In the genomic region with DNA sequence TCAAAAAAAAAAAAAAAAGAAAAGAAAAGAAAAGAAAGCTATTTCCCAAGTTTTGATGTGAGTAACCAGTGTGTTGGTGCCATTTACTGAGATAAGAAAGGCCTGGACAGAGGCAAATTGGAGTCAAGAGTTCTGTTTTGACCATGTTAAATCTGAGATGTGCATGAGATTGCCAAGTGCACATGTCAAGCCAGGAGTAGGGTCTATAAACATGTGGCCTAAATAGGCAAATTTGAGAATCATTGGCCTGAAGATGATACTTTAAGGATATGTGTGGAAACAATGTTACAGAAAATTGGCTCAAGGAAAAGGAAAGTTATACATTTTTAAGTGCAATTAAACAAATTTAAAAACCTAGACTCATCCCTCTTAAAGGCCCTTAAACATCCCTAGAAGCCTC, we compare ENCODE assay signal across 1 cellular context.
TF ChIP-seq lines count a peak whose summit lies in the region.

No MANE protein-coding gene starts in this region.

TF ChIP-seq in HepG2, 621 proteins besides CTCF, POLR2A, EP300 and RAD21 (continued from another document):
- TF ChIP-seq, protein P1, sequence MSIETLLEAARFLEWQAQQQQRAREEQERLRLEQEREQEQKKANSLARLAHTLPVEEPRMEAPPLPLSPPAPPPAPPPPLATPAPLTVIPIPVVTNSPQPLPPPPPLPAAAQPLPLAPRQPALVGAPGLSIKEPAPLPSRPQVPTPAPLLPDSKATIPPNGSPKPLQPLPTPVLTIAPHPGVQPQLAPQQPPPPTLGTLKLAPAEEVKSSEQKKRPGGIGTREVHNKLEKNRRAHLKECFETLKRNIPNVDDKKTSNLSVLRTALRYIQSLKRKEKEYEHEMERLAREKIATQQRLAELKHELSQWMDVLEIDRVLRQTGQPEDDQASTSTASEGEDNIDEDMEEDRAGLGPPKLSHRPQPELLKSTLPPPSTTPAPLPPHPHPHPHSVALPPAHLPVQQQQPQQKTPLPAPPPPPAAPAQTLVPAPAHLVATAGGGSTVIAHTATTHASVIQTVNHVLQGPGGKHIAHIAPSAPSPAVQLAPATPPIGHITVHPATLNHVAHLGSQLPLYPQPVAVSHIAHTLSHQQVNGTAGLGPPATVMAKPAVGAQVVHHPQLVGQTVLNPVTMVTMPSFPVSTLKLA (IDR thresholded peaks at IDR 0.05) = peak; percentile 94
